Comparison of ENCODE assay signal across 11 cellular contexts in genomic region chr7:140512317-140513000, GRCh38. TPM values are rescaled to one million over a fixed set of nuclear protein-coding genes. Genes with fewer than 3 reads are reported as not detected.
A peak's percentile ranks its signal among the peaks of the same experiment; 100 is the strongest.
DNase-seq lines count a peak whose midpoint lies in the region; ATAC-seq and TF ChIP-seq lines count a peak whose summit lies in the region.
"Had no signal": no experiment of that assay in that cellular context is flagged by ENCODE, and none has a peak within 500 bp of the region (broad histone marks: within the 10 kb centered on the region; RNA-seq: fewer than 3 reads in every experiment).

No MANE protein-coding gene starts in this region.

- no peaks in the 10 kb centered on the region for H3K27me3 ChIP-seq in Panc1 (ENCODE audit: control insufficient read depth, insufficient read depth, low read length)
- H3K27me3 ChIP-seq in heart left ventricle: no peaks in the 10 kb centered on the region

- CTCF ChIA-PET in Panc1 (lab: Charles Lee): no interaction called here

- in situ Hi-C loops in Panc1 (cut with HindIII; ENCODE audit: low pct_unique_long_range_greater_than_20kb, low sequenced_read_pairs): no loop called here

- TF ChIP-seq CTCF in LNCaP clone FGC (IDR thresholded peaks at IDR 0.05; ENCODE audit: control insufficient read depth, extremely low read depth, insufficient read depth): no peak
- TF ChIP-seq CTCF in Panc1 (IDR thresholded peaks at IDR 0.05): no peak
- no peak for TF ChIP-seq CTCF in heart left ventricle (IDR thresholded peaks at IDR 0.05)

- peak; percentile 67 for ATAC-seq in Panc1
- peak in 2 of 4 donors; percentile 36 to 42 for ATAC-seq in heart left ventricle
- ATAC-seq in GM21447 (IDR thresholded peaks at IDR 0.05; ENCODE audit: unreplicated experiment): no peak
- no peak for ATAC-seq in HG03175 (IDR thresholded peaks at IDR 0.05; ENCODE audit: unreplicated experiment)
- ATAC-seq: activated T-cell treated with anti-CD3 and anti-CD28 coated beads, Interleukin-2, amount 50 U/mL, for 4 hours had no signal

- POLR2A ChIA-PET in Panc1 (lab: Charles Lee): no interaction called here

- H3K4me1 ChIP-seq in Panc1 (ENCODE audit: control insufficient read depth, insufficient read depth, low read length) (no peaks in the 10 kb centered on the region; the same call in 1 of the 2 replicates), heart left ventricle (peaks cover 0 to 14% (median 2%) of the 10 kb centered on the region in 12 donors)
- H3K4me1 ChIP-seq: parathyroid adenoma had no signal

- H3K27ac ChIP-seq in Panc1 (ENCODE audit: low read length) (no peak overlapping the region), heart left ventricle (no peak overlapping the region)
- H3K27ac ChIP-seq: parathyroid adenoma had no signal

- DNase-seq in A172 (ENCODE audit: low spot score): peak; percentile 3
- DNase-seq in LNCaP clone FGC (ENCODE audit: low read depth): peak; percentile 44
- DNase-seq in Panc1 (ENCODE audit: low read depth, low spot score): no peak
- DNase-seq in heart left ventricle: peak in 3 of 5 donors; percentile 41 to 69 (median 59)
- no peak for DNase-seq in posterior vena cava (ENCODE audit: low spot score)
- DNase-seq in AG08395 (ENCODE audit: low spot score): no peak
- DNase-seq: activated T-cell treated with anti-CD3 and anti-CD28 coated beads, Interleukin-2, amount 50 U/mL, for 4 hours; CD4-positive, alpha-beta memory T cell had no signal

- no peaks in the 10 kb centered on the region for H3K9me3 ChIP-seq in Panc1 (ENCODE audit: control insufficient read depth, insufficient read depth, low read depth, low read length)
- H3K9me3 ChIP-seq in heart left ventricle: no peaks in the 10 kb centered on the region

- no TSS peak for BruUV-seq in Panc1 (replicated peaks; lab: Mats Ljungman, UMichigan)

- intact Hi-C loops in Panc1 (cut with micrococcal nuclease; ENCODE audit: unreplicated experiment) (no loop called here), heart left ventricle (cut with DNase I) (no loop called here), posterior vena cava (cut with DNase I) (loop anchor here in 1 of 2 donors (2.0 kb wide), 1 partner anchor 142 kb away; no protein-coding TSS in a partner anchor)

- no peak for TF ChIP-seq POLR2A in heart left ventricle (IDR thresholded peaks at IDR 0.05)

- H3K36me3 ChIP-seq in Panc1 (ENCODE audit: control insufficient read depth, insufficient read depth, low read length) (no peaks in the 10 kb centered on the region), heart left ventricle (peaks cover 0 to 8% (median 0%) of the 10 kb centered on the region in 9 donors)

- WGBS in heart left ventricle, 4 donors: 21 to 30% (median 25%) methylated on average over 9 of the region's 9 CpGs

- H3K4me3 ChIP-seq in LNCaP clone FGC (ENCODE audit: low read depth, low read length) (no peak overlapping the region), Panc1 (ENCODE audit: low read depth in 2 of 2, low read length in 2 of 2) (no peak overlapping the region), heart left ventricle (no peak overlapping the region)

RNA-seq across cellular contexts. Expression of gene MKRN1, which starts 33.2 kb away (rescaled TPM):
- total RNA-seq in A172 (2014; rRNA removed; shearing (Covaris generic)): 52.0 and 66.3 TPM in 2 replicates
- 87.9 TPM for total RNA-seq in Panc1 (2021; ENCODE audit: unreplicated experiment)
- polyA plus RNA-seq in Panc1 (2012; ENCODE audit: insufficient read length): 79.6 TPM
- total RNA-seq in heart left ventricle: 100 to 1,000 TPM in 5 of 9 donors, 10 to 100 TPM in 4; 52.3 to 109 (median 100) TPM
- 10 to 100 TPM; 45.2 to 53.3 TPM for polyA plus RNA-seq in heart left ventricle
- 10 to 100 TPM; 59.1 to 74.7 TPM for total RNA-seq in posterior vena cava

Comparison
In these comparisons a context has a peak if more than half of its experiments do, and no peak if none do; other contexts are left out.
1. DNase-seq: peak in A172 (single experiment), LNCaP clone FGC (single experiment) and heart left ventricle (3 of 5); none in Panc1 (single experiment), posterior vena cava (single experiment) and AG08395 (single experiment).